Comparison of ENCODE assay signal across 8 cellular contexts in the genomic region with DNA sequence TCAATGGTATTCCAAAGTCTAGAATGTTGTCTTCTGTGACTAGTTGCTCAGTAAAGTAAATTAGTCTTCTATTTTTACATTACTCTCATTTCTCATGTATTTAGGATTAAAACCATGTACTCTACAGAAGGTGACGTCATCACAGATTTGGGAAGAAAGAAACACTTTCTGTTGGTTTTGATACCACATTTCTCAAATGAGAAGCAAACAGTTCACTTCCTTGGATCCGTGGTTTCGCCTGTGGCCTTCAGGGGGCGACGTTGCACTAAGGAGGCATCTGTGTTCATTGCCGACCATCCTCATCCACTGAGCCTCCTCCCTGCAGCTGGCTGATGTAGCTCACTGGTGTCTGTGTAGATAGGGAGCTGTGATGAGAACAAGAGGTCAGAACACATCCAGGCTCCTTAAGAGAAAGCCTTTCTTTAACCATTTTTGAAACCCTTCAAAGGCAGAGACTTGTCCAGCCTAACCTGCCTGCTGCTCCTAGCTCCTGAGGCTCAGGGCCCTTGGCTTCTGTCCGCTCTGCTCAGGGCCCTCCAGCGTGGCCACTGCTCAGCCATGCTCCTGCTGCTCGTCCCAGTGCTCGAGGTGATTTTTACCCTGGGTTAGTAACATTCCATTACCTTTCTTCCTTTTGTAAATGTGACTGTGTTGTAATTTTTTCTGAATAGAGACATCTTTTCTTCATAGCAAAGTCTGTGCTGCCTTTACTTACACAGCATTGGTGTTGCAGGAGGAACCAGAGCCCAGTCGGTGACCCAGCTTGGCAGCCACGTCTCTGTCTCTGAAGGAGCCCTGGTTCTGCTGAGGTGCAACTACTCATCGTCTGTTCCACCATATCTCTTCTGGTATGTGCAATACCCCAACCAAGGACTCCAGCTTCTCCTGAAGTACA.
DNase-seq lines count a peak whose midpoint lies in the region; ATAC-seq and TF ChIP-seq lines count a peak whose summit lies in the region.

No MANE protein-coding gene starts in this region.

- no peak for TF ChIP-seq RAD21 in HCT116 (IDR thresholded peaks at IDR 0.05; ENCODE audit: low read depth)

- no peak overlapping the region for H3K27ac ChIP-seq in HCT116 (ENCODE audit: low read depth, low read length)
- no peak overlapping the region for H3K27ac ChIP-seq in suprapubic skin

- RAD21 ChIA-PET in HCT116 (lab: Charles Lee; ENCODE audit: low non-redundant PET in 1 of 2, low total read pairs in 2 of 2, uncharacterized antibody in 2 of 2, unreplicated experiment in 2 of 2): no interaction called here

- no peak for DNase-seq in HCT116 (ENCODE audit: low read depth, low spot score)
- peak; percentile 45 for DNase-seq in activated CD4-positive, CD25-positive, alpha-beta regulatory T cell treated with anti-CD3 and anti-CD28 coated beads, Interleukin-2, amount 50 U/mL, for 72 hours
- peak; percentile 31 for DNase-seq in effector CD4-positive, alpha-beta T cell
- DNase-seq in stimulated activated CD4-positive, alpha-beta T cell treated with anti-CD3 and anti-CD28 coated beads, Interleukin-1b, Interleukin-23, amount 100 ng/mL, for 48 hours: peak; percentile 67
- DNase-seq in suprapubic skin (ENCODE audit: low spot score in 2 of 2): no peak
- no peak for DNase-seq in cardiac septum (ENCODE audit: low spot score)
- no peak for DNase-seq in amniotic stem cell (lab: John Stamatoyannopoulos, UW)
- DNase-seq in NCI-H2081 (lab: John Stamatoyannopoulos, UW): no peak

- H2AFZ ChIP-seq in HCT116 (ENCODE audit: low read depth, low read length, poor library complexity, severe bottlenecking): no peak overlapping the region

- H3K27me3 ChIP-seq in HCT116 (ENCODE audit: insufficient read depth, low read length) (0 out of 2 replicates have a peak, but pooled peaks cover 11% of the 10 kb centered on the region), suprapubic skin (no peaks in the 10 kb centered on the region)

- POLR2A ChIA-PET in HCT116 (lab: Charles Lee): no interaction called here

- no peaks in the 10 kb centered on the region for H3K79me2 ChIP-seq in HCT116 (ENCODE audit: insufficient read depth, low read length)

- no peaks in the 10 kb centered on the region for H4K20me1 ChIP-seq in HCT116 (ENCODE audit: insufficient read depth)

- CTCF ChIA-PET in HCT116 (lab: Charles Lee): interaction anchor here (0.9 kb wide), 1 partner anchor 84 kb away, joined by 3 read pairs; no protein-coding TSS in a partner anchor

- 48% methylated on average over 13 of the region's 13 CpGs for WGBS in suprapubic skin

- H3K4me1 ChIP-seq in HCT116 (ENCODE audit: control insufficient read depth in 1 of 2, insufficient read depth in 2 of 2, low read length in 2 of 2) (no peaks in the 10 kb centered on the region), suprapubic skin (no peaks in the 10 kb centered on the region)

- peak in 2 of 3 experiments; percentile 62 to 63; a peak in 4 of 6 replicates for TF ChIP-seq CTCF in HCT116 (IDR thresholded peaks at IDR 0.05 in 2 of 3, conservative IDR thresholded peaks at IDR 0.05 in 1 of 3; ENCODE audit: borderline replicate concordance in 1 of 3, insufficient read depth in 1 of 3, low read depth in 2 of 3, low read length in 2 of 3)
- TF ChIP-seq CTCF in suprapubic skin (IDR thresholded peaks at IDR 0.05): no peak

- no peaks in the 10 kb centered on the region for H3K36me3 ChIP-seq in HCT116 (ENCODE audit: control insufficient read depth in 1 of 2, insufficient read depth in 2 of 2, low read length in 2 of 2)
- H3K36me3 ChIP-seq in suprapubic skin: no peaks in the 10 kb centered on the region

- no peak overlapping the region for H3K4me2 ChIP-seq in HCT116 (ENCODE audit: low read length)

- no TSS peak for BruUV-seq in HCT116 (replicated peaks; lab: Mats Ljungman, UMichigan)

- H3K9me3 ChIP-seq in HCT116 (ENCODE audit: control insufficient read depth in 1 of 2, insufficient read depth in 1 of 2, low read depth in 1 of 2, low read length in 2 of 2) (no peaks in the 10 kb centered on the region), suprapubic skin (no peaks in the 10 kb centered on the region)

- TF ChIP-seq EP300 in suprapubic skin (IDR thresholded peaks at IDR 0.05): no peak

- no peak overlapping the region for H3K9ac ChIP-seq in HCT116 (ENCODE audit: low read length)

- ATAC-seq in HCT116: peak; percentile 72; the same call in 1 of the 2 replicates

- H3K4me3 ChIP-seq in HCT116 (replicated peaks in 1 of 2; ENCODE audit: low read depth in 1 of 2, low read length in 2 of 2): no peak overlapping the region
- H3K4me3 ChIP-seq in suprapubic skin: no peak overlapping the region

- intact Hi-C loops in HCT116 (cut with micrococcal nuclease): no loop called here
- intact Hi-C loops in cardiac septum (cut with DNase I): no loop called here

- H3K9me2 ChIP-seq in HCT116 (ENCODE audit: insufficient read depth): no peaks in the 10 kb centered on the region

- TF ChIP-seq POLR2A in HCT116 (IDR thresholded peaks at IDR 0.05; ENCODE audit: borderline replicate concordance, extremely low read depth, insufficient read depth, insufficient read length): no peak
- TF ChIP-seq POLR2A in suprapubic skin (IDR thresholded peaks at IDR 0.05): no peak

TF ChIP-seq in HCT116, 20 proteins besides CTCF, POLR2A, EP300 and RAD21:
- TF ChIP-seq ZFX (IDR thresholded peaks at IDR 0.05): no peak
- no peak for TF ChIP-seq POLR2AphosphoS5 (IDR thresholded peaks at IDR 0.05; ENCODE audit: low read depth, low read length)
- TF ChIP-seq ELF1 (IDR thresholded peaks at IDR 0.05; ENCODE audit: borderline replicate concordance, low read depth): no peak
- TF ChIP-seq ZNF274 (IDR thresholded peaks at IDR 0.05; ENCODE audit: low read depth, low read length): no peak
- no peak for TF ChIP-seq SIN3A (IDR thresholded peaks at IDR 0.05; ENCODE audit: low read depth)
- TF ChIP-seq TCF7L2 (IDR thresholded peaks at IDR 0.05; ENCODE audit: borderline replicate concordance, extremely low read depth, insufficient read depth, insufficient read length): no peak
- TF ChIP-seq SP1 (IDR thresholded peaks at IDR 0.05; ENCODE audit: low read depth): no peak
- no peak for TF ChIP-seq YY1 (IDR thresholded peaks at IDR 0.05; ENCODE audit: extremely low read depth, insufficient replicate concordance, low read depth, low read length)
- TF ChIP-seq EZH2 (IDR thresholded peaks at IDR 0.05): no peak
- TF ChIP-seq, protein P1, sequence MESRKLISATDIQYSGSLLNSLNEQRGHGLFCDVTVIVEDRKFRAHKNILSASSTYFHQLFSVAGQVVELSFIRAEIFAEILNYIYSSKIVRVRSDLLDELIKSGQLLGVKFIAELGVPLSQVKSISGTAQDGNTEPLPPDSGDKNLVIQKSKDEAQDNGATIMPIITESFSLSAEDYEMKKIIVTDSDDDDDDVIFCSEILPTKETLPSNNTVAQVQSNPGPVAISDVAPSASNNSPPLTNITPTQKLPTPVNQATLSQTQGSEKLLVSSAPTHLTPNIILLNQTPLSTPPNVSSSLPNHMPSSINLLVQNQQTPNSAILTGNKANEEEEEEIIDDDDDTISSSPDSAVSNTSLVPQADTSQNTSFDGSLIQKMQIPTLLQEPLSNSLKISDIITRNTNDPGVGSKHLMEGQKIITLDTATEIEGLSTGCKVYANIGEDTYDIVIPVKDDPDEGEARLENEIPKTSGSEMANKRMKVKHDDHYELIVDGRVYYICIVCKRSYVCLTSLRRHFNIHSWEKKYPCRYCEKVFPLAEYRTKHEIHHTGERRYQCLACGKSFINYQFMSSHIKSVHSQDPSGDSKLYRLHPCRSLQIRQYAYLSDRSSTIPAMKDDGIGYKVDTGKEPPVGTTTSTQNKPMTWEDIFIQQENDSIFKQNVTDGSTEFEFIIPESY (IDR thresholded peaks at IDR 0.05; ENCODE audit: extremely low read depth, insufficient replicate concordance, low read length): no peak

Comparison
In these comparisons a context has a peak if more than half of its experiments do, and no peak if none do; other contexts are left out.
1. DNase-seq: peak in activated CD4-positive, CD25-positive, alpha-beta regulatory T cell treated with anti-CD3 and anti-CD28 coated beads, Interleukin-2, amount 50 U/mL, for 72 hours (single experiment), effector CD4-positive, alpha-beta T cell (single experiment) and stimulated activated CD4-positive, alpha-beta T cell treated with anti-CD3 and anti-CD28 coated beads, Interleukin-1b, Interleukin-23, amount 100 ng/mL, for 48 hours (single experiment); none in HCT116 (single experiment), suprapubic skin (0 of 2), cardiac septum (single experiment), amniotic stem cell (single experiment) and NCI-H2081 (0 of 2).
2. CTCF ChIP-seq: peak in HCT116 (2 of 3); none in suprapubic skin (0 of 2).